Comparison of ENCODE assay signal across 17 cellular contexts in the genomic region with DNA sequence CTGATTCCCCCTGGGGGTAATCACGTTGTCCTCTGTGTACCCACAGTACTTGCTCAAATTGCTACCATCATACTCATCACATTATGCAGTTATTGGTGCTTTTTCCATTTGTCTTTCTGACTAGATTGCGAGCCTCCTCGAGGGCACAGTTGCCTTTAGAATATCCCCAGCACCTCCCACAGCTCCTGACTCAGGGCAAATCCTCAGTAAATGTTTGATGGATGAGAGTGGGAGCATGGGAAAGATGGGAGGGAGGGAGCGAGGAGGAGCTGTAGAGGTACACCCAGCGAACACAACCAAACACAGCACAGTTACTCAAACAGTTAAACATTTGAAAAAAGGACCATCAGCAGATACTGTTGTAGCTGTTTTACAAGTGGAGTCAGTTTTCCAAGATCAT. TPM values are rescaled to one million over a fixed set of nuclear protein-coding genes. Genes with fewer than 3 reads are reported as not detected.
DNase-seq lines count a peak whose midpoint lies in the region; ATAC-seq and TF ChIP-seq lines count a peak whose summit lies in the region.
"Had no signal": no experiment of that assay in that cellular context is flagged by ENCODE, and none has a peak within 500 bp of the region (broad histone marks: within the 10 kb centered on the region; RNA-seq: fewer than 3 reads in every experiment).

No MANE protein-coding gene starts in this region.

- TF ChIP-seq EP300 in esophagus muscularis mucosa (IDR thresholded peaks at IDR 0.05): no peak

- no peak for TF ChIP-seq CTCF in A673 (conservative IDR thresholded peaks at IDR 0.05; ENCODE audit: low read depth, low read length)
- no peak for TF ChIP-seq CTCF in CD8-positive, alpha-beta T cell (IDR thresholded peaks at IDR 0.05)
- TF ChIP-seq CTCF in nephron progenitor cell (IDR thresholded peaks at IDR 0.05): no peak
- TF ChIP-seq CTCF in esophagus muscularis mucosa (IDR thresholded peaks at IDR 0.05): no peak

- no peak for TF ChIP-seq POLR2A in esophagus muscularis mucosa (IDR thresholded peaks at IDR 0.05; ENCODE audit: low read depth)

- ATAC-seq in CD8-positive, alpha-beta T cell: no peak
- no peak for ATAC-seq in T-helper 17 cell
- no peak for ATAC-seq in HG03354 (IDR thresholded peaks at IDR 0.05; ENCODE audit: poor library complexity, severe bottlenecking, unreplicated experiment)
- no peak for ATAC-seq in stimulated activated memory B cell treated with anti-CD40 and anti-IgM and Interleukin-4, amounts not matched to agents 10 μg/mL and 1 μg/mL and 100 μg/mL, for 72 hours

- peak overlapping the region; percentile 66 for H3K27ac Mint-ChIP-seq in CD8-positive, alpha-beta T cell
- H3K27ac Mint-ChIP-seq in T-helper 17 cell: peak overlapping the region; percentile 93
- H3K27ac Mint-ChIP-seq in nephron progenitor cell: peak overlapping the region; percentile 58
- no peak overlapping the region for H3K27ac Mint-ChIP-seq in stimulated activated memory B cell treated with anti-CD40 and anti-IgM and Interleukin-4, amounts not matched to agents 10 μg/mL and 1 μg/mL and 100 μg/mL, for 72 hours

- no peaks in the 10 kb centered on the region for H3K9me3 Mint-ChIP-seq in CD8-positive, alpha-beta T cell
- no peaks in the 10 kb centered on the region for H3K9me3 Mint-ChIP-seq in nephron progenitor cell
- no peaks in the 10 kb centered on the region for H3K9me3 Mint-ChIP-seq in stimulated activated memory B cell treated with anti-CD40 and anti-IgM and Interleukin-4, amounts not matched to agents 10 μg/mL and 1 μg/mL and 100 μg/mL, for 72 hours

- POLR2A ChIA-PET in A673 (lab: Charles Lee; ENCODE audit: low non-redundant PET): no interaction called here
- POLR2A ChIA-PET in CD8-positive, alpha-beta T cell (lab: Charles Lee): interaction anchor here (1.5 kb wide), 1 partner anchor 45 kb away, joined by 5 read pairs; the partner anchor contains the start of gene SPICE1

- peaks cover 23% of the 10 kb centered on the region for H3K36me3 Mint-ChIP-seq in CD8-positive, alpha-beta T cell
- H3K36me3 Mint-ChIP-seq in T-helper 17 cell (ENCODE audit: low read depth) (peaks cover 3% of the 10 kb centered on the region), nephron progenitor cell (ENCODE audit: low read depth) (no peaks in the 10 kb centered on the region)
- peaks cover 23% of the 10 kb centered on the region for H3K36me3 Mint-ChIP-seq in stimulated activated memory B cell treated with anti-CD40 and anti-IgM and Interleukin-4, amounts not matched to agents 10 μg/mL and 1 μg/mL and 100 μg/mL, for 72 hours

- H3K4me1 Mint-ChIP-seq in CD8-positive, alpha-beta T cell (ENCODE audit: low read depth): peaks cover 65% of the 10 kb centered on the region
- H3K4me1 Mint-ChIP-seq in T-helper 17 cell (peaks cover 41% of the 10 kb centered on the region), nephron progenitor cell (peaks cover 45% of the 10 kb centered on the region)
- peaks cover 21% of the 10 kb centered on the region for H3K4me1 Mint-ChIP-seq in stimulated activated memory B cell treated with anti-CD40 and anti-IgM and Interleukin-4, amounts not matched to agents 10 μg/mL and 1 μg/mL and 100 μg/mL, for 72 hours

- H3K27me3 ChIP-seq in A673 (replicated peaks; ENCODE audit: insufficient read depth, low read depth, low read length, poor library complexity) (no peaks in the 10 kb centered on the region), esophagus muscularis mucosa (no peaks in the 10 kb centered on the region)
- no peaks in the 10 kb centered on the region for H3K27me3 ChIP-seq in CD8-positive, alpha-beta T cell (ENCODE audit: insufficient read depth, low read length)

- peaks cover 24% of the 10 kb centered on the region for H3K4me1 ChIP-seq in A673 (ENCODE audit: insufficient read depth, low read length, poor library complexity, severe bottlenecking)
- H3K4me1 ChIP-seq in CD8-positive, alpha-beta T cell (ENCODE audit: insufficient read depth, low read length): peaks cover 23% of the 10 kb centered on the region
- no peaks in the 10 kb centered on the region for H3K4me1 ChIP-seq in esophagus muscularis mucosa

- BruUV-seq in A673 (replicated peaks; lab: Mats Ljungman, UMichigan): no TSS peak

- WGBS in esophagus muscularis mucosa: 76% methylated on average over 5 of the region's 5 CpGs

- no peaks in the 10 kb centered on the region for H3K27me3 Mint-ChIP-seq in CD8-positive, alpha-beta T cell (ENCODE audit: low read depth)
- no peaks in the 10 kb centered on the region for H3K27me3 Mint-ChIP-seq in T-helper 17 cell
- H3K27me3 Mint-ChIP-seq in nephron progenitor cell (ENCODE audit: low read depth, poor library complexity): peaks cover 2% of the 10 kb centered on the region
- H3K27me3 Mint-ChIP-seq in stimulated activated memory B cell treated with anti-CD40 and anti-IgM and Interleukin-4, amounts not matched to agents 10 μg/mL and 1 μg/mL and 100 μg/mL, for 72 hours: no peaks in the 10 kb centered on the region

- intact Hi-C loops in A673 (cut with micrococcal nuclease; ENCODE audit: unreplicated experiment) (loop anchor here (10.0 kb wide), 1 partner anchor 425 kb away; no protein-coding TSS in a partner anchor), esophagus muscularis mucosa (cut with DNase I) (no loop called here)
- intact Hi-C loops in CD8-positive, alpha-beta T cell (cut with DNase I, micrococcal nuclease): loop anchor here in 1 of 2 experiments (2.0 kb wide), 1 partner anchor 17 kb away; no protein-coding TSS in a partner anchor

- H3K9me3 ChIP-seq in A673 (ENCODE audit: low read depth, low read length, poor library complexity, severe bottlenecking) (no peaks in the 10 kb centered on the region), T-helper 17 cell (ENCODE audit: control insufficient read depth, low read length, poor library complexity, severe bottlenecking) (no peaks in the 10 kb centered on the region), esophagus muscularis mucosa (no peaks in the 10 kb centered on the region)
- H3K9me3 ChIP-seq in CD8-positive, alpha-beta T cell (ENCODE audit: low read length): no peaks in the 10 kb centered on the region

- peak; percentile 71 for DNase-seq in A673 (ENCODE audit: low spot score)
- no peak for DNase-seq in CD8-positive, alpha-beta T cell
- no peak for DNase-seq in T-helper 17 cell
- DNase-seq in nephron progenitor cell: no peak
- DNase-seq in esophagus muscularis mucosa (ENCODE audit: extremely low spot score): no peak
- no peak for DNase-seq in GOT3 (lab: John Stamatoyannopoulos, UW)
- DNase-seq: ACHN, DMS 273 treated with DMSO at 0.1 percent for 48 hours, MM.1S, NCI-H1105 treated with DMSO at 0.1 percent for 48 hours, NCI-H187 treated with DMSO at 0.1 percent for 48 hours, NCI-H2171, SHP77 treated with DMSO at 0.1 percent for 48 hours had no signal

- no peak overlapping the region for H3K4me3 ChIP-seq in A673 (ENCODE audit: low read depth, low read length, poor library complexity, severe bottlenecking)
- H3K4me3 ChIP-seq in CD8-positive, alpha-beta T cell (ENCODE audit: low read depth, low read length): no peak overlapping the region
- no peak overlapping the region for H3K4me3 ChIP-seq in esophagus muscularis mucosa

- no peak overlapping the region for H3K4me3 Mint-ChIP-seq in CD8-positive, alpha-beta T cell
- H3K4me3 Mint-ChIP-seq in T-helper 17 cell: peak overlapping the region; percentile 49
- no peak overlapping the region for H3K4me3 Mint-ChIP-seq in nephron progenitor cell
- H3K4me3 Mint-ChIP-seq in stimulated activated memory B cell treated with anti-CD40 and anti-IgM and Interleukin-4, amounts not matched to agents 10 μg/mL and 1 μg/mL and 100 μg/mL, for 72 hours: no peak overlapping the region

- H3K36me3 ChIP-seq in A673 (ENCODE audit: insufficient read depth, low read length, poor library complexity, severe bottlenecking): no peaks in the 10 kb centered on the region
- H3K36me3 ChIP-seq in CD8-positive, alpha-beta T cell (ENCODE audit: insufficient read depth, low read length): no peaks in the 10 kb centered on the region
- no peaks in the 10 kb centered on the region for H3K36me3 ChIP-seq in esophagus muscularis mucosa

- CTCF ChIA-PET in A673 (lab: Charles Lee): interaction anchor here (0.5 to 1.2 kb wide), 2 partner anchors 9 to 17 kb away, joined by 3 to 6 read pairs; no protein-coding TSS in a partner anchor
- CTCF ChIA-PET in CD8-positive, alpha-beta T cell (lab: Charles Lee): interaction anchor here (1.0 to 2.9 kb wide), 4 partner anchors 12 to 65 kb away, joined by 3 to 14 read pairs (median 4); no protein-coding TSS in a partner anchor

- H3K27ac ChIP-seq in A673 (ENCODE audit: low read depth, low read length, poor library complexity, severe bottlenecking) (peak overlapping the region; percentile 28), esophagus muscularis mucosa (replicated peaks in 1 of 4) (no peak overlapping the region)
- H3K27ac ChIP-seq in CD8-positive, alpha-beta T cell (ENCODE audit: low read depth, low read length): no peak overlapping the region
- H3K27ac ChIP-seq: KMS-11 had no signal

RNA-seq across cellular contexts. Expression of gene SIDT1, which starts 27.9 kb away (rescaled TPM):
- total RNA-seq in A673 (2021) (not detected in 2 replicates), T-helper 17 cell (10 to 100 TPM; 53.8 to 62.5 TPM), esophagus muscularis mucosa (1 to 10 TPM; 1.2 to 3.8 (median 1.9) TPM)
- total RNA-seq in CD8-positive, alpha-beta T cell: 10 to 100 TPM; 32.1 to 38.3 TPM
- total RNA-seq: NCI-H460 had no signal

RNA-seq across cellular contexts. Expression of gene SPICE1, which starts 45.3 kb away (rescaled TPM):
- total RNA-seq in A673 (2021) (24.8 and 27.9 TPM in 2 replicates), T-helper 17 cell (10 to 100 TPM; 13.7 to 16.1 TPM), esophagus muscularis mucosa (10 to 100 TPM in 1 of 4 donors, 1 to 10 TPM in 3; 4.8 to 12.3 (median 7.0) TPM)
- 10 to 100 TPM; 10.6 to 11.6 TPM for total RNA-seq in CD8-positive, alpha-beta T cell

Comparison
In these comparisons a context has a peak if more than half of its experiments do, and no peak if none do; other contexts are left out.
1. RNA of gene SIDT1, which starts 27.9 kb away (total RNA-seq): 53.8 to 62.5 TPM in T-helper 17 cell and 32.1 to 38.3 TPM in CD8-positive, alpha-beta T cell; 1.2 to 3.8 TPM in esophagus muscularis mucosa and not detected in A673; every median in the first group is over 4 times any median in the second.